In the genomic region with DNA sequence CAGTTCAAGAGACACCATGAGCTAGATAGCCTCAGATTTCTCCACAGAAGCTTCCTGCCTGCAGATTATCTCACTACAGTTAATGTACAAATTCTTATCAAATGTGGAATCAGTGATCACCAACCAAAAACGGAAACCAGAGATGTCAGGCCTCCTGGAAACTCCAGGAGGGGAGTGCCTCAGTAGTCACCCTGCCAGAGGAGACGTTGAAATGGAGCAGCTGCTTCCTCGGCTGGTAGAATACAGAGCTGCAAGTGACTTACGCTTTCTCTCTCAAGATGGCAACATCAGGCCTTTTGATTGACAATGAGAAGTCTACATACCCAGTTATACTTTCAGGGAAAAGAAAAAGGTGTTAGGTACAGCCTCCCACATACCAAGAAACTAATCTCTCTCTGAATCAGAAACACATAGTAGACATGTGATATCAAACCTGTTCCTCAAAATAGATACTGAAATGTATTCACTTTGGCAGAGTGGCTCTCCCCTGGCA, we compare ENCODE assay signal across 12 cellular contexts. TPM values are rescaled to one million over a fixed set of nuclear protein-coding genes. Genes with fewer than 3 reads are reported as not detected.
A peak's percentile ranks its signal among the peaks of the same experiment; 100 is the strongest.
DNase-seq lines count a peak whose midpoint lies in the region; ATAC-seq and TF ChIP-seq lines count a peak whose summit lies in the region.
"Had no signal": no experiment of that assay in that cellular context is flagged by ENCODE, and none has a peak within 500 bp of the region (broad histone marks: within the 10 kb centered on the region; RNA-seq: fewer than 3 reads in every experiment).

No MANE protein-coding gene starts in this region.

- peak overlapping the region; percentile 3 for H3K4me3 Mint-ChIP-seq in activated CD8-positive, alpha-beta memory T cell treated with anti-CD3 and anti-CD28 coated beads, Interleukin-2, amount 10 ng/mL, durations not matched to agents 7 days and 5 days
- H3K4me3 Mint-ChIP-seq in activated CD4-positive, alpha-beta memory T cell treated with anti-CD3 and anti-CD28 coated beads, Interleukin-2, amount 10 ng/mL, durations not matched to agents 7 days and 5 days: peak overlapping the region; percentile 2
- H3K4me3 Mint-ChIP-seq in stimulated activated naive CD8-positive, alpha-beta T cell treated with anti-CD3 and anti-CD28 coated beads, Interleukin-15, Interleukin-2, amounts not matched to agents 100 ng/mL and 50 ng/mL, for 24 hours: no peak overlapping the region
- H3K4me3 Mint-ChIP-seq: endodermal cell, type B pancreatic cell had no signal

- H3K27ac Mint-ChIP-seq in activated CD8-positive, alpha-beta memory T cell treated with anti-CD3 and anti-CD28 coated beads, Interleukin-2, amount 10 ng/mL, durations not matched to agents 7 days and 5 days: peak overlapping the region; percentile 81
- peak overlapping the region; percentile 79 for H3K27ac Mint-ChIP-seq in activated CD4-positive, alpha-beta memory T cell treated with anti-CD3 and anti-CD28 coated beads, Interleukin-2, amount 10 ng/mL, durations not matched to agents 7 days and 5 days
- H3K27ac Mint-ChIP-seq in stimulated activated naive CD8-positive, alpha-beta T cell treated with anti-CD3 and anti-CD28 coated beads, Interleukin-15, Interleukin-2, amounts not matched to agents 100 ng/mL and 50 ng/mL, for 24 hours: peak overlapping the region; percentile 71
- H3K27ac Mint-ChIP-seq: type B pancreatic cell had no signal

- H3K9me3 Mint-ChIP-seq in activated CD8-positive, alpha-beta memory T cell treated with anti-CD3 and anti-CD28 coated beads, Interleukin-2, amount 10 ng/mL, durations not matched to agents 7 days and 5 days (ENCODE audit: low read depth): no peaks in the 10 kb centered on the region
- H3K9me3 Mint-ChIP-seq in activated CD4-positive, alpha-beta memory T cell treated with anti-CD3 and anti-CD28 coated beads, Interleukin-2, amount 10 ng/mL, durations not matched to agents 7 days and 5 days: no peaks in the 10 kb centered on the region
- no peaks in the 10 kb centered on the region for H3K9me3 Mint-ChIP-seq in stimulated activated naive CD8-positive, alpha-beta T cell treated with anti-CD3 and anti-CD28 coated beads, Interleukin-15, Interleukin-2, amounts not matched to agents 100 ng/mL and 50 ng/mL, for 24 hours
- H3K9me3 Mint-ChIP-seq: endodermal cell, type B pancreatic cell had no signal

- H3K4me3 ChIP-seq in fibroblast of villous mesenchyme (ENCODE audit: low read depth, low read length): no peak overlapping the region

- H3K4me1 Mint-ChIP-seq in activated CD8-positive, alpha-beta memory T cell treated with anti-CD3 and anti-CD28 coated beads, Interleukin-2, amount 10 ng/mL, durations not matched to agents 7 days and 5 days: peaks cover 21% of the 10 kb centered on the region
- H3K4me1 Mint-ChIP-seq in activated CD4-positive, alpha-beta memory T cell treated with anti-CD3 and anti-CD28 coated beads, Interleukin-2, amount 10 ng/mL, durations not matched to agents 7 days and 5 days: peaks cover 24% of the 10 kb centered on the region
- H3K4me1 Mint-ChIP-seq in stimulated activated naive CD8-positive, alpha-beta T cell treated with anti-CD3 and anti-CD28 coated beads, Interleukin-15, Interleukin-2, amounts not matched to agents 100 ng/mL and 50 ng/mL, for 24 hours (ENCODE audit: low read depth): peaks cover 19% of the 10 kb centered on the region

- DNase-seq in activated CD8-positive, alpha-beta memory T cell treated with anti-CD3 and anti-CD28 coated beads, Interleukin-2, amount 10 ng/mL, durations not matched to agents 7 days and 5 days: peak; percentile 64
- no peak for DNase-seq in activated CD8-positive, alpha-beta memory T cell treated with anti-CD3 and anti-CD28 coated beads, Interleukin-2, amount 50 U/mL, for 4 hours
- peak; percentile 70 for DNase-seq in activated CD4-positive, alpha-beta memory T cell treated with anti-CD3 and anti-CD28 coated beads, Interleukin-2, amount 10 ng/mL, durations not matched to agents 7 days and 5 days
- DNase-seq in fibroblast of villous mesenchyme (ENCODE audit: low read depth): peak; percentile 34
- DNase-seq in GM19238 (ENCODE audit: insufficient read length, low spot score): no peak
- DNase-seq: endodermal cell, NCI-H748 treated with DMSO at 0.1 percent for 48 hours, SHP77 had no signal

- POLR2A ChIA-PET in activated CD4-positive, alpha-beta memory T cell treated with anti-CD3 and anti-CD28 coated beads, Interleukin-2, amount 10 ng/mL, durations not matched to agents 7 days and 5 days (lab: Charles Lee): interaction anchor here (0.6 to 1.3 kb wide), 7 partner anchors 11 to 77 kb away, joined by 3 to 6 read pairs (median 4); a partner anchor contains a TSS

- peak; percentile 86 for ATAC-seq in activated CD8-positive, alpha-beta memory T cell treated with anti-CD3 and anti-CD28 coated beads, Interleukin-2, amount 10 ng/mL, durations not matched to agents 7 days and 5 days
- ATAC-seq in HG03159 (IDR thresholded peaks at IDR 0.05; ENCODE audit: unreplicated experiment): no peak
- ATAC-seq in HG03108 (IDR thresholded peaks at IDR 0.05; ENCODE audit: unreplicated experiment): no peak

- CTCF ChIA-PET in activated CD8-positive, alpha-beta memory T cell treated with anti-CD3 and anti-CD28 coated beads, Interleukin-2, amount 10 ng/mL, durations not matched to agents 7 days and 5 days (lab: Charles Lee): interaction anchor here (1.1 to 2.0 kb wide), 2 partner anchors 9 to 16 kb away, joined by 3 to 12 read pairs; no protein-coding TSS in a partner anchor
- CTCF ChIA-PET in activated CD4-positive, alpha-beta memory T cell treated with anti-CD3 and anti-CD28 coated beads, Interleukin-2, amount 10 ng/mL, durations not matched to agents 7 days and 5 days (lab: Charles Lee): interaction anchor here (1.0 to 2.3 kb wide), 6 partner anchors 10 to 124 kb away, joined by 3 to 18 read pairs (median 3); no protein-coding TSS in a partner anchor

- TF ChIP-seq CTCF in fibroblast of villous mesenchyme (IDR thresholded peaks at IDR 0.05; ENCODE audit: insufficient read depth, low read depth, low read length): no peak

- H3K36me3 Mint-ChIP-seq in activated CD8-positive, alpha-beta memory T cell treated with anti-CD3 and anti-CD28 coated beads, Interleukin-2, amount 10 ng/mL, durations not matched to agents 7 days and 5 days: peaks cover 32% of the 10 kb centered on the region
- peaks cover 67% of the 10 kb centered on the region for H3K36me3 Mint-ChIP-seq in activated CD4-positive, alpha-beta memory T cell treated with anti-CD3 and anti-CD28 coated beads, Interleukin-2, amount 10 ng/mL, durations not matched to agents 7 days and 5 days (ENCODE audit: low read depth)
- H3K36me3 Mint-ChIP-seq in stimulated activated naive CD8-positive, alpha-beta T cell treated with anti-CD3 and anti-CD28 coated beads, Interleukin-15, Interleukin-2, amounts not matched to agents 100 ng/mL and 50 ng/mL, for 24 hours (ENCODE audit: low read depth): peaks cover 72% of the 10 kb centered on the region

- no peaks in the 10 kb centered on the region for H3K27me3 Mint-ChIP-seq in activated CD8-positive, alpha-beta memory T cell treated with anti-CD3 and anti-CD28 coated beads, Interleukin-2, amount 10 ng/mL, durations not matched to agents 7 days and 5 days
- no peaks in the 10 kb centered on the region for H3K27me3 Mint-ChIP-seq in activated CD4-positive, alpha-beta memory T cell treated with anti-CD3 and anti-CD28 coated beads, Interleukin-2, amount 10 ng/mL, durations not matched to agents 7 days and 5 days
- no peaks in the 10 kb centered on the region for H3K27me3 Mint-ChIP-seq in stimulated activated naive CD8-positive, alpha-beta T cell treated with anti-CD3 and anti-CD28 coated beads, Interleukin-15, Interleukin-2, amounts not matched to agents 100 ng/mL and 50 ng/mL, for 24 hours
- H3K27me3 Mint-ChIP-seq: type B pancreatic cell had no signal

RNA-seq across cellular contexts. Expression of a gene that starts 52.2 kb away (rescaled TPM):
- total RNA-seq in activated CD8-positive, alpha-beta memory T cell treated with anti-CD3 and anti-CD28 coated beads, Interleukin-2, amount 10 ng/mL, durations not matched to agents 7 days and 5 days: 10 to 100 TPM; 11.2 to 20.3 TPM
- 10 to 100 TPM; 17.8 to 21.0 TPM for total RNA-seq in activated CD4-positive, alpha-beta memory T cell treated with anti-CD3 and anti-CD28 coated beads, Interleukin-2, amount 10 ng/mL, durations not matched to agents 7 days and 5 days
- 4.8 and 6.0 TPM in 2 replicates for total RNA-seq in fibroblast of villous mesenchyme

Comparison
In these comparisons a context has a peak if more than half of its experiments do, and no peak if none do; other contexts are left out.
1. DNase-seq: peak in activated CD8-positive, alpha-beta memory T cell treated with anti-CD3 and anti-CD28 coated beads, Interleukin-2, amount 10 ng/mL, durations not matched to agents 7 days and 5 days (single experiment), activated CD4-positive, alpha-beta memory T cell treated with anti-CD3 and anti-CD28 coated beads, Interleukin-2, amount 10 ng/mL, durations not matched to agents 7 days and 5 days (single experiment) and fibroblast of villous mesenchyme (single experiment); none in activated CD8-positive, alpha-beta memory T cell treated with anti-CD3 and anti-CD28 coated beads, Interleukin-2, amount 50 U/mL, for 4 hours (single experiment) and GM19238 (single experiment).
2. Peak in every context shown above with its lines, with median percentiles within 50 percentile points of each other: H3K27ac Mint-ChIP-seq.